Comparison of ENCODE assay signal across 27 cellular contexts in the genomic region with DNA sequence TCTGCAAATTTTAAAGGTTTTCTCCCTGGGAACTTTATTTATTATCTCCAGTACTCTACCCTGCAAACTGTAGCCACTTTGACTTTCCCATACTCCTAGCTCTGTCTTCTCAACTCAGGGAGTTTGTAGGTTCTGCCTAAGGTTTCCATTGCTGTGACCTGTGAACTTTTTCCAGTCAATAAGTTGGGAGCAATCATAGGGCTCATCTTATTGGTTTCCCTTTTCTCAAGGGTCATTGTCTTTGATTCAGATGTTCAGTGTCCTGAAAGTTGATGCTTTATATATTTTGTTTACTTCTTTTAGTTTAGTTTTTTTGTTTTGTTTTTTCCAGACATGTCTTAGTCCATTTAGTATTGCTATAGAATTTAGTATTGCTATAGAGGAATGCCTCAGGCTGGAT.
"Had no signal": no experiment of that assay in that cellular context is flagged by ENCODE, and none has a peak within 500 bp of the region (broad histone marks: within the 10 kb centered on the region; RNA-seq: fewer than 3 reads in every experiment).

No MANE protein-coding gene starts in this region.

- FAIRE-seq: colon, endometrium, endothelial cell of umbilical vein, frontal cortex had no signal

- H3K4me3 ChIP-seq: colonic mucosa, coronary artery, dorsolateral prefrontal cortex, esophagus muscularis mucosa, esophagus squamous epithelium, gastroesophageal sphincter, heart left ventricle, heart right ventricle had no signal

- ATAC-seq: effector memory CD8-positive, alpha-beta T cell; esophagus mucosa; foreskin keratinocyte; gastroesophageal sphincter; heart left ventricle; heart right ventricle had no signal

- H3K9me3 ChIP-seq: colonic mucosa, esophagus muscularis mucosa, esophagus squamous epithelium, gastroesophageal sphincter had no signal

- DNase-seq: colonic mucosa; cortex of kidney; dermis blood vessel endothelial cell; dorsolateral prefrontal cortex; effector CD4-positive, alpha-beta T cell; effector CD8-positive, alpha-beta T cell; effector memory CD4-positive, alpha-beta T cell; effector memory CD8-positive, alpha-beta T cell; endodermal cell; erythroblast; esophagus squamous epithelium; foreskin fibroblast; foreskin keratinocyte; foreskin melanocyte; glutamatergic neuron; head of caudate nucleus; heart left ventricle; heart right ventricle had no signal

- H3K27me3 ChIP-seq: colonic mucosa, dorsolateral prefrontal cortex, esophagus muscularis mucosa, esophagus squamous epithelium, foreskin keratinocyte, gastroesophageal sphincter, heart left ventricle, heart right ventricle had no signal

- H3K27ac ChIP-seq: colonic mucosa, coronary artery, dorsolateral prefrontal cortex, epithelial cell of prostate, esophagus muscularis mucosa, esophagus squamous epithelium, foreskin keratinocyte, gastroesophageal sphincter, heart left ventricle, heart right ventricle had no signal

- H3K36me3 ChIP-seq: colonic mucosa had no signal

- H3K4me1 ChIP-seq: colonic mucosa, esophagus muscularis mucosa, foreskin keratinocyte, gastroesophageal sphincter, heart left ventricle had no signal
